ENCODE assay signal across 14 cellular contexts in the genomic region with DNA sequence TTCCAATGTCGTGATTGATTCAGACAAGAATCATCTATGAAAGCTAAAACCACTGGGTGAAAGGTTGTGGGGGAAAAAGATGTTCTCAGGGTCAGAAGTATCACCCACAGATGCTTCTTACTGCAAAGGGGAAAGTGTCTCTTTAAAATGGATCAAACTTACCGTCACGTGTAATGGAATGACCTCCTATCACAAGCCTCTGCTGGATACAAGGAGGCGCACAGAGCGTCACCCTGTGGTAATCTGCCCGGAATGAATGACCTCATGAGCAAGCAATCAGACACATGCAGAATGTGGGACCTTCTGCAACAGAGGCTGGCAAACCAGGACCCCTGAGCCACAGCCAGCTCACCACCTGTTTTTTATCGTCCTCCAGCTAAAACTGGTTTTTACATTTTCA. TPM values are rescaled to one million over a fixed set of nuclear protein-coding genes. Genes with fewer than 3 reads are reported as not detected.
DNase-seq lines count a peak whose midpoint lies in the region; ATAC-seq, FAIRE-seq and TF ChIP-seq lines count a peak whose summit lies in the region.
"Had no signal": no experiment of that assay in that cellular context is flagged by ENCODE, and none has a peak within 500 bp of the region (broad histone marks: within the 10 kb centered on the region; RNA-seq: fewer than 3 reads in every experiment).

No MANE protein-coding gene starts in this region.

- H3K4me3 ChIP-seq in fibroblast of the aortic adventitia (ENCODE audit: low read depth, low read length) (no peak overlapping the region), gastrocnemius medialis (no peak overlapping the region)
- H3K4me3 ChIP-seq: vagina had no signal

- no peaks in the 10 kb centered on the region for H3K9me3 ChIP-seq in gastrocnemius medialis
- H3K9me3 ChIP-seq: vagina had no signal

- peak; percentile 83 to 93 for ATAC-seq in gastrocnemius medialis
- ATAC-seq in HG03039 (IDR thresholded peaks at IDR 0.05; ENCODE audit: unreplicated experiment) = no peak

- FAIRE-seq in GM12891 (lab: Jason Lieb, UNC) = no peak
- FAIRE-seq: kidney had no signal

- intact Hi-C loops in gastrocnemius medialis (cut with DNase I; ENCODE audit: low total_unique reads) = no loop called here

- in situ Hi-C loops in gastrocnemius medialis (cut with MboI; ENCODE audit: low sequenced_read_pairs in 4 of 4) = no loop called here
- in situ Hi-C loops in GM13976 (cut with MboI; ENCODE audit: low sequenced_read_pairs, unreplicated experiment) = no loop called here

- no peaks in the 10 kb centered on the region for H3K36me3 ChIP-seq in gastrocnemius medialis
- H3K36me3 ChIP-seq: vagina had no signal

- peak; percentile 88 for DNase-seq in H4 (ENCODE audit: low spot score)
- peak; percentile 53 for DNase-seq in RPMI7951 (ENCODE audit: low read depth)
- peak; percentile 80 for DNase-seq in fibroblast of the aortic adventitia (ENCODE audit: low read depth)
- peak; percentile 38 to 78 for DNase-seq in gastrocnemius medialis
- DNase-seq in GM12891 (ENCODE audit: insufficient read length, low spot score) = no peak
- no peak for DNase-seq in D341Med (ENCODE audit: low spot score)
- no peak for DNase-seq in GM13976 (ENCODE audit: low spot score)
- DNase-seq: activated naive CD4-positive, alpha-beta T cell; DND-41; effector memory CD4-positive, alpha-beta T cell; kidney; NCI-H1417 had no signal

- no peaks in the 10 kb centered on the region for H3K27me3 ChIP-seq in gastrocnemius medialis
- H3K27me3 ChIP-seq: vagina had no signal

- TF ChIP-seq CTCF in fibroblast of the aortic adventitia (IDR thresholded peaks at IDR 0.05; ENCODE audit: insufficient read depth, low read length) = no peak
- no peak for TF ChIP-seq CTCF in gastrocnemius medialis (IDR thresholded peaks at IDR 0.05 in 4 of 5, conservative IDR thresholded peaks at IDR 0.05 in 1 of 5)
- no peak for TF ChIP-seq CTCF in GM13976 (IDR thresholded peaks at IDR 0.05; ENCODE audit: borderline replicate concordance, control extremely low read depth, extremely low read depth, insufficient read depth, missing control alignments)

- no peak for TF ChIP-seq POLR2A in gastrocnemius medialis (IDR thresholded peaks at IDR 0.05)
- TF ChIP-seq POLR2A in GM12891 (IDR thresholded peaks at IDR 0.05; ENCODE audit: low read depth, low read length) = no peak

- peak overlapping the region; percentile 56 to 67 (median 65) for H3K27ac ChIP-seq in gastrocnemius medialis
- H3K27ac ChIP-seq: vagina had no signal

- peaks cover 41 to 53% of the 10 kb centered on the region in 2 donors for H3K4me1 ChIP-seq in gastrocnemius medialis

TF ChIP-seq in GM12891, 5 proteins besides CTCF, POLR2A, EP300 and RAD21:
- TF ChIP-seq PAX5 (IDR thresholded peaks at IDR 0.05; ENCODE audit: insufficient read depth, low read length, severe bottlenecking) = no peak
- TF ChIP-seq TAF1 (IDR thresholded peaks at IDR 0.05; ENCODE audit: low read depth, low read length) = no peak
- TF ChIP-seq POU2F2 (IDR thresholded peaks at IDR 0.05; ENCODE audit: low read depth, low read length) = no peak
- TF ChIP-seq SPI1 (IDR thresholded peaks at IDR 0.05; ENCODE audit: low read depth, low read length) = no peak
- TF ChIP-seq POLR2AphosphoS5 (IDR thresholded peaks at IDR 0.05; ENCODE audit: low read depth, low read length) = no peak

RNA-seq across cellular contexts. Expression of a gene that starts 33.0 kb away (rescaled TPM):
- total RNA-seq in H4 (2014; rRNA removed; shearing (Covaris generic)) = not detected in 2 replicates
- total RNA-seq in RPMI7951 (2014; rRNA removed; shearing (Covaris generic)) = not detected in 2 replicates
- not detected in 2 replicates for total RNA-seq in fibroblast of the aortic adventitia (ENCODE audit: low replicate concordance)
- total RNA-seq in gastrocnemius medialis = 1 to 10 TPM; 4.2 to 9.9 (median 8.3) TPM
- polyA plus RNA-seq in GM12891 (2012; ENCODE audit: low read depth, missing spikeins) = not detected

Comparison
In these comparisons a context has a peak if more than half of its experiments do, and no peak if none do; other contexts are left out.
1. DNase-seq: peak in H4 (single experiment), RPMI7951 (single experiment), fibroblast of the aortic adventitia (single experiment) and gastrocnemius medialis (2 of 2); none in GM12891 (single experiment), D341Med (single experiment) and GM13976 (single experiment).